Comparison of ENCODE assay signal across 8 cellular contexts in genomic region chr6:3163248-3163594, GRCh38. TPM values are rescaled to one million over a fixed set of nuclear protein-coding genes. Genes with fewer than 3 reads are reported as not detected.
DNase-seq lines count a peak whose midpoint lies in the region; ATAC-seq and TF ChIP-seq lines count a peak whose summit lies in the region.

No MANE protein-coding gene starts in this region.

- no peak for DNase-seq in AG04449 (ENCODE audit: low read depth, low spot score)
- no peak for DNase-seq in RWPE1 (ENCODE audit: low spot score)
- DNase-seq in fibroblast of pulmonary artery (ENCODE audit: low read depth) = peak; percentile 43
- no peak for DNase-seq in middle frontal gyrus (ENCODE audit: extremely low spot score, low spot score)
- DNase-seq in OCI-M1 (lab: John Stamatoyannopoulos, UW) = no peak

- H3K9me3 ChIP-seq in skeletal muscle satellite cell (replicated peaks; ENCODE audit: low read length) = no peaks in the 10 kb centered on the region

- TF ChIP-seq CTCF in AG04449 (IDR thresholded peaks at IDR 0.05; ENCODE audit: insufficient read depth, low read length, missing control alignments) (no peak), RWPE1 (conservative IDR thresholded peaks at IDR 0.05; ENCODE audit: low read depth) (no peak), fibroblast of pulmonary artery (IDR thresholded peaks at IDR 0.05; ENCODE audit: low read length, missing control alignments) (no peak)

- ATAC-seq in GM21390 (IDR thresholded peaks at IDR 0.05; ENCODE audit: unreplicated experiment) (peak; percentile 14), GM19023 (IDR thresholded peaks at IDR 0.05; ENCODE audit: unreplicated experiment) (no peak)

- H3K27me3 ChIP-seq in skeletal muscle satellite cell (ENCODE audit: control insufficient read depth, insufficient read depth, low read length) = no peaks in the 10 kb centered on the region

- POLR2A ChIA-PET in AG04449 (lab: Yijun Ruan, JAX) = interaction anchor here (1.3 to 1.9 kb wide), 3 partner anchors 46 to 88 kb away, joined by 4 to 18 read pairs (median 6); no protein-coding TSS in a partner anchor
- POLR2A ChIA-PET in RWPE1 (lab: Yijun Ruan, JAX; ENCODE audit: low non-redundant PET) = no interaction called here

- H3K27ac ChIP-seq in RWPE1 = peak overlapping the region; percentile 89

- H3K9ac ChIP-seq in skeletal muscle satellite cell (ENCODE audit: low read depth, low read length) = peak overlapping the region; percentile 89

- peak overlapping the region; percentile 99 for H3K4me2 ChIP-seq in skeletal muscle satellite cell (ENCODE audit: low read length)

- CTCF ChIA-PET in AG04449 (lab: Yijun Ruan, JAX) (interaction anchor here (0.7 to 2.2 kb wide), 8 partner anchors 10 to 89 kb away, joined by 3 to 6 read pairs (median 4); no protein-coding TSS in a partner anchor), RWPE1 (lab: Yijun Ruan, JAX) (interaction anchor here (0.5 to 1.5 kb wide), 4 partner anchors 39 to 161 kb away, joined by 3 to 6 read pairs (median 4); no protein-coding TSS in a partner anchor)

- peak overlapping the region; percentile 67 for H3K4me3 ChIP-seq in AG04449 (ENCODE audit: low read depth, low read length)
- H3K4me3 ChIP-seq in fibroblast of pulmonary artery (replicated peaks; ENCODE audit: low read depth, low read length) = peak overlapping the region; percentile 62
- peak overlapping the region; percentile 88 for H3K4me3 ChIP-seq in skeletal muscle satellite cell (ENCODE audit: low read length)

- H3K36me3 ChIP-seq in skeletal muscle satellite cell (ENCODE audit: insufficient read depth, low read length) = no peaks in the 10 kb centered on the region

- peaks cover 14% of the 10 kb centered on the region for H3K4me1 ChIP-seq in skeletal muscle satellite cell (ENCODE audit: control insufficient read depth, insufficient read depth, low read length)

RNA-seq across cellular contexts. Expression of gene TUBB2A, which starts 5.9 kb away (rescaled TPM):
- total RNA-seq in skeletal muscle satellite cell (2012; rRNA removed) = 64.1 and 111 TPM in 2 replicates

RNA-seq across cellular contexts. Expression of gene BPHL, which starts 44.7 kb away (rescaled TPM):
- 9.6 and 14.6 TPM in 2 replicates for total RNA-seq in skeletal muscle satellite cell (2012; rRNA removed)
